ENCODE assay signal across 8 cellular contexts in the genomic region with DNA sequence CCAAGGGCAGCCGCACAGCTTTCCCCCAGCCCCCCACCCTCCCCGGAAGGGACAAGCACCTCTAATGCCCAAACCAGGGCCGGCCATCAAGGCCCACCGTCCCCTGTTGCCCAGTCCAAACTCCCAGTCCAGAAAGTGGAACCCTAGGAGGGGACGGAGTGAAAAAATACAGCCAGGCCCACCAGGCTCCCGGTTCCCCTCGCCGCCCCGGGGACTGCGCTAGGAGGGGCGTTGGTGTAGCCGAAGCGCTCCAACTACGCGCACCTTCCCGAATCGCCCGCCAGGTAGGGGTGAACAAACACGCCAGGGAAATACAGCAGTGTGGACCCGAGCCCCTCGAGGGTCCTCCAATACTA. TPM values are rescaled to one million over a fixed set of nuclear protein-coding genes. Genes with fewer than 3 reads are reported as not detected.
DNase-seq lines count a peak whose midpoint lies in the region; ATAC-seq and TF ChIP-seq lines count a peak whose summit lies in the region.

No MANE protein-coding gene starts in this region.

- CTCF ChIA-PET in BJ (lab: Yijun Ruan, JAX) = no interaction called here

- H3K9me3 Mint-ChIP-seq in dendritic cell treated with granulocyte-macrophage colony-stimulating factor and Interleukin-4, amounts not matched to agents 40 ng/mL and 50 ng/mL, for 4 days = no peaks in the 10 kb centered on the region
- H3K9me3 Mint-ChIP-seq in nephron progenitor cell = no peaks in the 10 kb centered on the region

- no peaks in the 10 kb centered on the region for H3K27me3 Mint-ChIP-seq in dendritic cell treated with granulocyte-macrophage colony-stimulating factor and Interleukin-4, amounts not matched to agents 40 ng/mL and 50 ng/mL, for 4 days
- peaks cover 46% of the 10 kb centered on the region for H3K27me3 Mint-ChIP-seq in nephron progenitor cell (ENCODE audit: low read depth, poor library complexity)

- ATAC-seq in GM21825 (IDR thresholded peaks at IDR 0.05; ENCODE audit: unreplicated experiment) (no peak), GM21529 (IDR thresholded peaks at IDR 0.05; ENCODE audit: unreplicated experiment) (no peak), GM18517 (IDR thresholded peaks at IDR 0.05; ENCODE audit: unreplicated experiment) (no peak)

- H3K4me3 Mint-ChIP-seq in dendritic cell treated with granulocyte-macrophage colony-stimulating factor and Interleukin-4, amounts not matched to agents 40 ng/mL and 50 ng/mL, for 4 days = peak overlapping the region; percentile 91
- H3K4me3 Mint-ChIP-seq in nephron progenitor cell = peak overlapping the region; percentile 85

- no peaks in the 10 kb centered on the region for H3K9me3 ChIP-seq in KOPT-K1 (ENCODE audit: insufficient read depth, low read length, poor library complexity, severe bottlenecking)

- intact Hi-C loops in dendritic cell treated with granulocyte-macrophage colony-stimulating factor and Interleukin-4, amounts not matched to agents 40 ng/mL and 50 ng/mL, for 4 days (cut with micrococcal nuclease) = loop anchor here (5.0 kb wide), 1 partner anchor 35 kb away; no protein-coding TSS in a partner anchor

- peak overlapping the region; percentile 91 for H3K4me3 ChIP-seq in BJ (ENCODE audit: low read depth, low read length)

- no peaks in the 10 kb centered on the region for H3K27me3 ChIP-seq in BJ (ENCODE audit: control insufficient read depth, insufficient read depth, low read length)

- peaks cover 18% of the 10 kb centered on the region for H3K36me3 Mint-ChIP-seq in dendritic cell treated with granulocyte-macrophage colony-stimulating factor and Interleukin-4, amounts not matched to agents 40 ng/mL and 50 ng/mL, for 4 days (ENCODE audit: low read depth)
- H3K36me3 Mint-ChIP-seq in nephron progenitor cell (ENCODE audit: low read depth) = no peaks in the 10 kb centered on the region

- H3K4me1 Mint-ChIP-seq in dendritic cell treated with granulocyte-macrophage colony-stimulating factor and Interleukin-4, amounts not matched to agents 40 ng/mL and 50 ng/mL, for 4 days (ENCODE audit: low read depth) = peaks cover 61% of the 10 kb centered on the region
- peaks cover 20% of the 10 kb centered on the region for H3K4me1 Mint-ChIP-seq in nephron progenitor cell

- TF ChIP-seq CTCF in BJ (IDR thresholded peaks at IDR 0.05; ENCODE audit: insufficient read depth, low read depth, low read length) = no peak
- no peak for TF ChIP-seq CTCF in nephron progenitor cell (IDR thresholded peaks at IDR 0.05)

- H3K27ac Mint-ChIP-seq in dendritic cell treated with granulocyte-macrophage colony-stimulating factor and Interleukin-4, amounts not matched to agents 40 ng/mL and 50 ng/mL, for 4 days = peak overlapping the region; percentile 89
- H3K27ac Mint-ChIP-seq in nephron progenitor cell = no peak overlapping the region

- no peaks in the 10 kb centered on the region; the same call in 1 of the 2 replicates for H3K36me3 ChIP-seq in BJ (ENCODE audit: control insufficient read depth, insufficient read depth, low read length)
- H3K36me3 ChIP-seq in KOPT-K1 (ENCODE audit: insufficient read depth, low read length) = no peaks in the 10 kb centered on the region; the same call in 1 of the 2 replicates

- H3K27ac ChIP-seq in KOPT-K1 (ENCODE audit: low read depth, low read length, poor library complexity, severe bottlenecking) = peak overlapping the region; percentile 66

- POLR2A ChIA-PET in BJ (lab: Charles Lee) = no interaction called here

- DNase-seq in BJ (ENCODE audit: low read depth) (no peak), nephron progenitor cell (peak; percentile 43), NCI-H2196 treated with DMSO at 0.1 percent for 48 hours (lab: John Stamatoyannopoulos, UW; ENCODE audit: unreplicated experiment) (no peak)

RNA-seq across cellular contexts. Expression of a gene that starts 1.3 kb away (rescaled TPM):
- polyA plus RNA-seq in BJ (2011; rRNA removed) = 3.7 and 5.7 TPM in 2 replicates
- polyA minus RNA-seq in BJ (2011; rRNA and poly(A)+ RNA removed) = 2.3 and 3.2 TPM in 2 replicates

RNA-seq across cellular contexts. Expression of a gene that starts 13.8 kb away (rescaled TPM):
- 4.6 and 11.0 TPM in 2 replicates for polyA plus RNA-seq in BJ (2011; rRNA removed)
- polyA minus RNA-seq in BJ (2011; rRNA and poly(A)+ RNA removed) = 10.8 and 12.1 TPM in 2 replicates

RNA-seq across cellular contexts. Expression of a gene that starts 23.2 kb away (rescaled TPM):
- polyA plus RNA-seq in BJ (2011; rRNA removed) = 34.3 and 48.8 TPM in 2 replicates
- 8.5 and 10.0 TPM in 2 replicates for polyA minus RNA-seq in BJ (2011; rRNA and poly(A)+ RNA removed)

RNA-seq across cellular contexts. Expression of a gene that starts 43.2 kb away (rescaled TPM):
- 0.56 and 0.64 TPM in 2 replicates for polyA plus RNA-seq in BJ (2011; rRNA removed)
- polyA minus RNA-seq in BJ (2011; rRNA and poly(A)+ RNA removed) = 0.36 and 0.66 TPM in 2 replicates

RNA-seq across cellular contexts. Expression of a gene that starts 43.2 kb away (rescaled TPM):
- 6.2 and 13.2 TPM in 2 replicates for polyA plus RNA-seq in BJ (2011; rRNA removed)
- polyA minus RNA-seq in BJ (2011; rRNA and poly(A)+ RNA removed) = 10.5 and 13.8 TPM in 2 replicates
